Comparison of ENCODE assay signal across 8 cellular contexts in genomic region chr17:42183741-42184711, GRCh38. TPM values are rescaled to one million over a fixed set of nuclear protein-coding genes. Genes with fewer than 3 reads are reported as not detected.
DNase-seq lines count a peak whose midpoint lies in the region; ATAC-seq and TF ChIP-seq lines count a peak whose summit lies in the region.

No MANE protein-coding gene starts in this region.

- peak; percentile 67 for ATAC-seq in HG03139 (IDR thresholded peaks at IDR 0.05; ENCODE audit: unreplicated experiment)

- no peaks in the 10 kb centered on the region for H3K36me3 ChIP-seq in mucosa of rectum (ENCODE audit: control insufficient read depth in 2 of 2, insufficient read depth in 2 of 2, low read length in 2 of 2)

- H3K4me3 ChIP-seq in epithelial cell of proximal tubule (ENCODE audit: low read depth, low read length), result peak overlapping the region; percentile 63
- H3K4me3 ChIP-seq in mucosa of rectum (ENCODE audit: low read length in 2 of 2), result peak overlapping the region; percentile 77 to 80

- peak; percentile 66 for TF ChIP-seq CTCF in epithelial cell of proximal tubule (conservative IDR thresholded peaks at IDR 0.05; ENCODE audit: low read depth, low read length)

- no peaks in the 10 kb centered on the region for H3K9me3 ChIP-seq in mucosa of rectum (ENCODE audit: control insufficient read depth in 2 of 2, low read length in 2 of 2)

- H3K27me3 ChIP-seq in mucosa of rectum (ENCODE audit: control insufficient read depth in 2 of 2, insufficient read depth in 2 of 2, low read length in 2 of 2), result peaks cover 7 to 19% of the 10 kb centered on the region in 2 donors

- H3K9ac ChIP-seq in mucosa of rectum (ENCODE audit: low read depth in 1 of 2, low read length in 2 of 2), result peak overlapping the region; percentile 77 to 87

- DNase-seq in SIG-M5 treated with dmso at 0.1 percent for 504 hours (lab: John Stamatoyannopoulos, UW; ENCODE audit: unreplicated experiment), result peak; percentile 34
- DNase-seq in SIG-M5 (lab: John Stamatoyannopoulos, UW), result no peak
- DNase-seq in NCI-H774 (lab: John Stamatoyannopoulos, UW), result peak; percentile 91
- peak; percentile 72 for DNase-seq in activated CD8-positive, alpha-beta memory T cell treated with anti-CD3 and anti-CD28 coated beads, Interleukin-2, amount 50 U/mL, for 4 hours
- no peak for DNase-seq in epithelial cell of proximal tubule (ENCODE audit: low read depth)
- peak; percentile 46 to 54 for DNase-seq in stimulated activated CD8-positive, alpha-beta memory T cell treated with anti-CD3 and anti-CD28 coated beads, Interleukin-4, amount 100 ng/mL, for 1 hour (ENCODE audit: low read depth in 2 of 2, low spot score in 1 of 2)

- peaks cover 23 to 33% of the 10 kb centered on the region in 2 donors for H3K4me1 ChIP-seq in mucosa of rectum (ENCODE audit: control insufficient read depth in 2 of 2, insufficient read depth in 2 of 2, low read length in 2 of 2)

- peak overlapping the region; percentile 73 to 84 for H3K27ac ChIP-seq in mucosa of rectum (ENCODE audit: low read depth in 2 of 2, low read length in 2 of 2)

RNA-seq across cellular contexts. Expression of gene HCRT, which starts 1.2 kb away (rescaled TPM):
- not detected in 2 replicates for total RNA-seq in epithelial cell of proximal tubule

RNA-seq across cellular contexts. Expression of gene KCNH4, which starts 3.1 kb away (rescaled TPM):
- not detected in 2 replicates for total RNA-seq in epithelial cell of proximal tubule

RNA-seq across cellular contexts. Expression of gene GHDC, which starts 10.3 kb away (rescaled TPM):
- total RNA-seq in epithelial cell of proximal tubule, result 15.7 and 17.4 TPM in 2 replicates

RNA-seq across cellular contexts. Expression of gene RAB5C, which starts 29.2 kb away (rescaled TPM):
- total RNA-seq in epithelial cell of proximal tubule, result 89.4 and 150 TPM in 2 replicates

Comparison
In these comparisons a context has a peak if more than half of its experiments do, and no peak if none do; other contexts are left out.
1. DNase-seq: peak in SIG-M5 treated with dmso at 0.1 percent for 504 hours (single experiment), NCI-H774 (single experiment), activated CD8-positive, alpha-beta memory T cell treated with anti-CD3 and anti-CD28 coated beads, Interleukin-2, amount 50 U/mL, for 4 hours (single experiment) and stimulated activated CD8-positive, alpha-beta memory T cell treated with anti-CD3 and anti-CD28 coated beads, Interleukin-4, amount 100 ng/mL, for 1 hour (2 of 2); none in SIG-M5 (single experiment) and epithelial cell of proximal tubule (single experiment).